Comparison of ENCODE assay signal across 1 cellular context in the genomic region with DNA sequence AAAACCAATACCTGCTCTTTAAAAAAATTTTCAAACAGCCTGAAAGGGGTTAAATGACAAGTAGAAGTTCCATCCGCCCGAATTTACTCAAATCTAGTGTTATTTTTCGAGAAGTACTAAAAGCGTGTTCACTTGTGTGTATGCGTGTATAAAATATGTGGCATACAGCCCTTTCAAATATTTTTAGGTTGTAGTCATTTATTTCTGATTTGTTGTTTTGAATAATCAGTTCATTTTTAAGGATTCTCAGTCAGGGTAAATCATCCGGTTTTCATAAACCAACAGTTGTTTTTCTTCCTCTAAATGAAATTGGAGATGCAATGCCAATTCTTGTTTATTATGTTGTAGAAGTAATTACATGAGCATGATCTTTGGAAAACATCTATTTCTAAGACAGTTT.
TF ChIP-seq lines count a peak whose summit lies in the region.

No MANE protein-coding gene starts in this region.

TF ChIP-seq in WTC11, 78 proteins besides CTCF, POLR2A, EP300 and RAD21 (continued from another document):
- TF ChIP-seq ATF1 (CRISPR knock-in tag; IDR thresholded peaks at IDR 0.05) (no peak), ZNF423 (CRISPR knock-in tag; IDR thresholded peaks at IDR 0.05) (no peak), MXD4 (CRISPR knock-in tag; IDR thresholded peaks at IDR 0.05; ENCODE audit: borderline replicate concordance) (no peak)
- TF ChIP-seq, protein P1, sequence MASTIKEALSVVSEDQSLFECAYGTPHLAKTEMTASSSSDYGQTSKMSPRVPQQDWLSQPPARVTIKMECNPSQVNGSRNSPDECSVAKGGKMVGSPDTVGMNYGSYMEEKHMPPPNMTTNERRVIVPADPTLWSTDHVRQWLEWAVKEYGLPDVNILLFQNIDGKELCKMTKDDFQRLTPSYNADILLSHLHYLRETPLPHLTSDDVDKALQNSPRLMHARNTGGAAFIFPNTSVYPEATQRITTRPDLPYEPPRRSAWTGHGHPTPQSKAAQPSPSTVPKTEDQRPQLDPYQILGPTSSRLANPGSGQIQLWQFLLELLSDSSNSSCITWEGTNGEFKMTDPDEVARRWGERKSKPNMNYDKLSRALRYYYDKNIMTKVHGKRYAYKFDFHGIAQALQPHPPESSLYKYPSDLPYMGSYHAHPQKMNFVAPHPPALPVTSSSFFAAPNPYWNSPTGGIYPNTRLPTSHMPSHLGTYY (CRISPR knock-in tag; IDR thresholded peaks at IDR 0.05), result no peak
